8 cellular contexts compared by ENCODE assay signal in genomic region chr11:46845740-46846509, GRCh38.
DNase-seq lines count a peak whose midpoint lies in the region; ATAC-seq lines count a peak whose summit lies in the region.

TSS of gene CKAP5 (minus strand) at chr11:46846280. CDS start at chr11:46821231, 25,049 bp downstream.

- DNase-seq in AG08396 (ENCODE audit: low spot score), result peak; percentile 98
- peak; percentile 95 for DNase-seq in NCI-H2227 (lab: John Stamatoyannopoulos, UW; ENCODE audit: unreplicated experiment)
- DNase-seq in activated CD4-positive, CD25-positive, alpha-beta regulatory T cell (lab: John Stamatoyannopoulos, UW), result peak; percentile 67 to 74 (median 71)
- DNase-seq in caudate nucleus (lab: John Stamatoyannopoulos, UW), result peak; percentile 31 to 95 (median 85)
- peak; percentile 93 for DNase-seq in inferior parietal cortex (ENCODE audit: extremely low spot score)
- DNase-seq in smooth muscle cell of the brain vasculature (ENCODE audit: low read depth, low spot score), result peak; percentile 72

- H3K27ac ChIP-seq in caudate nucleus (ENCODE audit: low read depth, low read length), result peak within 1 kb of the TSS; percentile 70

- ATAC-seq in GM18907 (IDR thresholded peaks at IDR 0.05; ENCODE audit: unreplicated experiment), result peak; percentile 94
- peak; percentile 95 for ATAC-seq in HG03139 (IDR thresholded peaks at IDR 0.05; ENCODE audit: unreplicated experiment)

Comparison
In these comparisons a context has a peak if more than half of its experiments do, and no peak if none do; other contexts are left out.
1. Peak in every context shown above with its lines: DNase-seq, ATAC-seq and H3K27ac ChIP-seq.